In the genomic region with DNA sequence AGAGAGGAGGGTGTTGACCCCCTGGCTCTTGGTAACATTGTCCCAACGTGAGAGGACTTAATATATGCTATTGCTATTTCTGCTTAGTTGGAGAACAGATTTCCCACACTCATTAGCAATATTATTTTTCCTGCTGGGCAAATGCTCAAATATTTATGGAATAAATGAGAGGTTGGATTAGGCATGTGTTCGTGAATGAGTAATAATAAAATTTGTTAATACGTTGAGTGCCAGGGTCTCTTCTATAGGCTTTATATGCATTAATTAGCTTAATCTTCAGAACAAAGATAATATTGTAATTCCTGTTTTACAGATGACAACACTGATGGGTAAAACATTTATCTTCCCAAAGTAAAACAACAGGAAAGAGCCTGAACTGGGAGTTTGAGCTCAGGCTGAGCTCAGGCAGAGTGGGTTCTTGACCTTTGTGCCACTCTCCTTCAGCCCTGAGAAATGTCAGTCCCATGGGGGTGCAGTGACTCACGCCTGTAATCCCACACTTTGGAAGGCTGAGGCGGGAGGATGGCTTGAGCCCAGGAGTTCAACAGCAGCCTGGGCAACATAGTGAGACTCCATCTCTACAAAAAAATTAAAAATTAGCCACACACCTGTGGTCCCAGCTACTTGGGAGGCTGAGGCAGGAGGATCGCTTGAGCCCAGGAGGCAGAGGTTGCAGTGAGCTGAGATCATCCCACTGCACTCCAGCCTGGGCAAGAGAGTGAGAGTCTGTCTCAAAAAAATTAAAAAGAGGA, we compare ENCODE assay signal across 1 cellular context.
A peak's percentile ranks its signal among the peaks of the same experiment; 100 is the strongest.
TF ChIP-seq lines count a peak whose summit lies in the region.

No MANE protein-coding gene starts in this region.

TF ChIP-seq in HepG2, 621 proteins besides CTCF, POLR2A, EP300 and RAD21:
- TF ChIP-seq KLF16 (CRISPR knock-in tag; IDR thresholded peaks at IDR 0.05): no peak
- TF ChIP-seq BRCA1 (CRISPR knock-in tag; IDR thresholded peaks at IDR 0.05): no peak
- peak; percentile 76 for TF ChIP-seq ZNF770 (CRISPR knock-in tag; IDR thresholded peaks at IDR 0.05)
- TF ChIP-seq ZNF121 (CRISPR knock-in tag; IDR thresholded peaks at IDR 0.05): peak; percentile 91
- no peak for TF ChIP-seq ZNF367 (CRISPR knock-in tag; IDR thresholded peaks at IDR 0.05; ENCODE audit: borderline replicate concordance)
- TF ChIP-seq MTF1 (CRISPR knock-in tag; IDR thresholded peaks at IDR 0.05): no peak
- TF ChIP-seq MED8 (CRISPR knock-in tag; IDR thresholded peaks at IDR 0.05; ENCODE audit: insufficient replicate concordance): no peak
- TF ChIP-seq FOSL2 (CRISPR knock-in tag; IDR thresholded peaks at IDR 0.05): peak; percentile 64
- TF ChIP-seq PPARG (CRISPR knock-in tag; conservative IDR thresholded peaks at IDR 0.05): 0 out of 2 replicates have a peak, but pooled peaks have one; percentile 48
- TF ChIP-seq, protein P1, sequence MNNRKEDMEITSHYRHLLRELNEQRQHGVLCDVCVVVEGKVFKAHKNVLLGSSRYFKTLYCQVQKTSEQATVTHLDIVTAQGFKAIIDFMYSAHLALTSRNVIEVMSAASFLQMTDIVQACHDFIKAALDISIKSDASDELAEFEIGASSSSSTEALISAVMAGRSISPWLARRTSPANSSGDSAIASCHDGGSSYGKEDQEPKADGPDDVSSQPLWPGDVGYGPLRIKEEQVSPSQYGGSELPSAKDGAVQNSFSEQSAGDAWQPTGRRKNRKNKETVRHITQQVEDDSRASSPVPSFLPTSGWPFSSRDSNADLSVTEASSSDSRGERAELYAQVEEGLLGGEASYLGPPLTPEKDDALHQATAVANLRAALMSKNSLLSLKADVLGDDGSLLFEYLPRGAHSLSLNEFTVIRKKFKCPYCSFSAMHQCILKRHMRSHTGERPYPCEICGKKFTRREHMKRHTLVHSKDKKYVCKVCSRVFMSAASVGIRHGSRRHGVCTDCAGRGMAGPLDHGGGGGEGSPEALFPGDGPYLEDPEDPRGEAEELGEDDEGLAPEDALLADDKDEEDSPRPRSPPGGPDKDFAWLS (CRISPR knock-in tag; IDR thresholded peaks at IDR 0.05; ENCODE audit: borderline replicate concordance): no peak
- TF ChIP-seq ZNF263 (CRISPR knock-in tag; IDR thresholded peaks at IDR 0.05): peak; percentile 36; the same call in 1 of the 2 replicates
- TF ChIP-seq ZMYM3 (CRISPR knock-in tag; IDR thresholded peaks at IDR 0.05): 0 out of 2 replicates have a peak, but pooled peaks have one; percentile 37
